Comparison of ENCODE assay signal across 13 cellular contexts in the genomic region with DNA sequence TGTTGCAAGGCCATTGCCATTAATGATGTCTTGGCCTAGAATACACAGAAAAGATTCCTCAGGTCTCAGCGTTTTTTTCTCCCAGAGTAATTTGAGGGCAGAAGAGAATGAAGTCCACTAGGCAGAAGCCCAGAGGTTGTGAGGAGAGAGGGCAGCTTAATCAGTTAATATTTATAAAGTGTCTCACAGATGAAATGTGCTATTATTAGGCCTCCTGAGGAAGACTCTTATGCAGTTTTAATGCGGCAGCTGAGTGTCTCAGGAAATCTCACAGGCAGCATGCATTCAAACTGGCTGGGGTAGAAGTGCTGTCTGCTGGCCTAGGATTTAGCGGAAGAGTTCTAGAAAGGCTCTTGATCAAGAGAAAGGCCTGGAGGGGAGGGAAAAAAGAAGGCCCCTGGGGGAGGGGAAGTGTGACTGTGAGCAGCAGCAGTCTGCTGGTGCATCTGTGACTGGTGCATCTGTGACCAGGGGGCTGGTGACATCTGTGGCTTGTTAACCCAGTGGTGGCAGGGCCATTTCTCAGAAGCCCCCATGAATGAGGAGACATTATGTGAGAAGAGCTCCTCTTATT.
"Had no signal": no experiment of that assay in that cellular context is flagged by ENCODE, and none has a peak within 500 bp of the region (broad histone marks: within the 10 kb centered on the region; RNA-seq: fewer than 3 reads in every experiment).

No MANE protein-coding gene starts in this region.

- H3K27me3 ChIP-seq: hepatocyte, tibial artery had no signal

- DNase-seq: activated CD4-positive, alpha-beta T cell treated with anti-CD3 and anti-CD28 coated beads for 36 hours; activated naive CD4-positive, alpha-beta T cell treated with Interleukin-2 at 50 U/mL for 16 hours; activated naive CD8-positive, alpha-beta T cell treated with anti-CD3 and anti-CD28 coated beads, Interleukin-2, amount 50 U/mL, for 24 hours; effector CD4-positive, alpha-beta T cell; kidney; stimulated activated CD4-positive, alpha-beta T cell treated with anti-CD3 and anti-CD28 coated beads, Interleukin-1b, Interleukin-23, amount 100 ng/mL, for 48 hours; T-helper 9 cell; tibial artery had no signal

- H3K9me3 ChIP-seq: tibial artery had no signal

- ATAC-seq: activated CD4-positive, alpha-beta T cell treated with anti-CD3 and anti-CD28 coated beads for 36 hours; activated naive CD8-positive, alpha-beta T cell treated with anti-CD3 and anti-CD28 coated beads, Interleukin-2, amount 50 U/mL, for 24 hours; stimulated activated memory B cell treated with anti-CD40 and anti-IgM and Interleukin-4, amounts not matched to agents 10 μg/mL and 1 μg/mL and 100 μg/mL, for 72 hours had no signal

- H3K4me1 ChIP-seq: tibial artery had no signal

- H3K36me3 ChIP-seq: tibial artery had no signal

- H3K4me3 ChIP-seq: coronary artery, hepatocyte, tibial artery had no signal

- H3K27ac ChIP-seq: coronary artery, hepatocyte, tibial artery had no signal

- FAIRE-seq: astrocyte, frontal cortex, kidney had no signal
